ENCODE assay signal across 15 cellular contexts in genomic region chr12:48004941-48005749, GRCh38. TPM values are rescaled to one million over a fixed set of nuclear protein-coding genes. Genes with fewer than 3 reads are reported as not detected.
DNase-seq lines count a peak whose midpoint lies in the region; ATAC-seq and TF ChIP-seq lines count a peak whose summit lies in the region.
"Had no signal": no experiment of that assay in that cellular context is flagged by ENCODE, and none has a peak within 500 bp of the region (broad histone marks: within the 10 kb centered on the region; RNA-seq: fewer than 3 reads in every experiment).

No MANE protein-coding gene starts in this region.

- H3K9ac ChIP-seq in HUES6 (ENCODE audit: low read length): peak overlapping the region; percentile 14
- H3K9ac ChIP-seq: GM23248 had no signal

- H3K4me3 ChIP-seq in CD4-positive, CD25-positive, alpha-beta regulatory T cell (ENCODE audit: low read depth, low read length): no peak overlapping the region
- peak overlapping the region; percentile 60 for H3K4me3 ChIP-seq in HUES6 (ENCODE audit: low read depth, low read length)

- no peaks in the 10 kb centered on the region for H3K9me3 ChIP-seq in CD4-positive, CD25-positive, alpha-beta regulatory T cell (ENCODE audit: control insufficient read depth in 2 of 2, low read length in 2 of 2)
- H3K9me3 ChIP-seq in HUES6 (ENCODE audit: control insufficient read depth, insufficient read depth, low read depth, low read length): no peaks in the 10 kb centered on the region
- H3K9me3 ChIP-seq: sigmoid colon had no signal

- no peak overlapping the region for H3K27ac ChIP-seq in CD4-positive, CD25-positive, alpha-beta regulatory T cell (ENCODE audit: insufficient read depth, low read length, poor library complexity, severe bottlenecking)
- H3K27ac ChIP-seq in HUES6 (ENCODE audit: low read depth, low read length): no peak overlapping the region
- H3K27ac ChIP-seq: GM23248, sigmoid colon had no signal

- TF ChIP-seq CTCF in chondrocyte (IDR thresholded peaks at IDR 0.05) (no peak), natural killer cell (IDR thresholded peaks at IDR 0.05) (no peak)

- H3K36me3 ChIP-seq in CD4-positive, CD25-positive, alpha-beta regulatory T cell (ENCODE audit: control insufficient read depth, insufficient read depth, low read length): no peaks in the 10 kb centered on the region
- H3K36me3 ChIP-seq in HUES6 (ENCODE audit: control insufficient read depth, insufficient read depth, low read length): no peaks in the 10 kb centered on the region
- H3K36me3 ChIP-seq: sigmoid colon had no signal

- H3K27me3 ChIP-seq in CD4-positive, CD25-positive, alpha-beta regulatory T cell (ENCODE audit: control insufficient read depth, insufficient read depth, low read length): peaks cover 54% of the 10 kb centered on the region
- peaks cover 100% of the 10 kb centered on the region for H3K27me3 ChIP-seq in HUES6 (ENCODE audit: control insufficient read depth, insufficient read depth, low read length)

- H3K4me1 ChIP-seq in CD4-positive, CD25-positive, alpha-beta regulatory T cell (ENCODE audit: control insufficient read depth, insufficient read depth, low read length, poor library complexity, severe bottlenecking): peaks cover 37% of the 10 kb centered on the region
- H3K4me1 ChIP-seq in HUES6 (ENCODE audit: control insufficient read depth, insufficient read depth, low read length): peaks cover 39% of the 10 kb centered on the region

- intact Hi-C loops in natural killer cell (cut with micrococcal nuclease): no loop called here

- H3K27me3 Mint-ChIP-seq in CD4-positive, CD25-positive, alpha-beta regulatory T cell: peaks cover 94% of the 10 kb centered on the region
- H3K27me3 Mint-ChIP-seq in chondrocyte (ENCODE audit: low read depth): peaks cover 58% of the 10 kb centered on the region
- H3K27me3 Mint-ChIP-seq in natural killer cell (ENCODE audit: low read depth in 2 of 2): peaks cover 78 to 87% of the 10 kb centered on the region in 2 donors
- H3K27me3 Mint-ChIP-seq in stimulated activated memory B cell treated with anti-CD40 and anti-IgM and Interleukin-4, amounts not matched to agents 10 μg/mL and 1 μg/mL and 100 μg/mL, for 72 hours: peaks cover 85% of the 10 kb centered on the region

- H3K4me3 Mint-ChIP-seq in CD4-positive, CD25-positive, alpha-beta regulatory T cell: peak overlapping the region; percentile 77 to 96 (median 78)
- H3K4me3 Mint-ChIP-seq in chondrocyte (ENCODE audit: unreplicated experiment): peak overlapping the region; percentile 46
- peak overlapping the region; percentile 45 for H3K4me3 Mint-ChIP-seq in natural killer cell
- no peak overlapping the region for H3K4me3 Mint-ChIP-seq in stimulated activated memory B cell treated with anti-CD40 and anti-IgM and Interleukin-4, amounts not matched to agents 10 μg/mL and 1 μg/mL and 100 μg/mL, for 72 hours
- H3K4me3 Mint-ChIP-seq: activated naive CD4-positive, alpha-beta T cell treated with anti-CD3 and anti-CD28 coated beads for 36 hours; dendritic cell treated with granulocyte-macrophage colony-stimulating factor and Interleukin-4, amounts not matched to agents 40 ng/mL and 50 ng/mL, for 4 days had no signal

- DNase-seq in CD4-positive, CD25-positive, alpha-beta regulatory T cell: no peak
- DNase-seq in chondrocyte (ENCODE audit: low spot score) (no peak), natural killer cell (no peak), putamen (ENCODE audit: low spot score) (no peak), epidermal melanocyte (ENCODE audit: insufficient read length, low spot score) (no peak)
- DNase-seq: activated naive CD4-positive, alpha-beta T cell treated with anti-CD3 and anti-CD28 coated beads for 36 hours; COR-L47; GM23248; sigmoid colon had no signal

- H3K36me3 Mint-ChIP-seq in CD4-positive, CD25-positive, alpha-beta regulatory T cell: no peaks in the 10 kb centered on the region
- H3K36me3 Mint-ChIP-seq in chondrocyte (ENCODE audit: low read depth) (no peaks in the 10 kb centered on the region), natural killer cell (no peaks in the 10 kb centered on the region)
- H3K36me3 Mint-ChIP-seq in stimulated activated memory B cell treated with anti-CD40 and anti-IgM and Interleukin-4, amounts not matched to agents 10 μg/mL and 1 μg/mL and 100 μg/mL, for 72 hours: no peaks in the 10 kb centered on the region

- no peak for ATAC-seq in CD4-positive, CD25-positive, alpha-beta regulatory T cell (ENCODE audit: low read depth in 2 of 2)
- ATAC-seq in natural killer cell: no peak
- ATAC-seq in stimulated activated memory B cell treated with anti-CD40 and anti-IgM and Interleukin-4, amounts not matched to agents 10 μg/mL and 1 μg/mL and 100 μg/mL, for 72 hours: no peak
- ATAC-seq in HG03097 (IDR thresholded peaks at IDR 0.05; ENCODE audit: low FRiP score, unreplicated experiment): no peak

- H3K27ac Mint-ChIP-seq in CD4-positive, CD25-positive, alpha-beta regulatory T cell: no peak overlapping the region
- H3K27ac Mint-ChIP-seq in chondrocyte (ENCODE audit: unreplicated experiment) (no peak overlapping the region), natural killer cell (no peak overlapping the region)
- H3K27ac Mint-ChIP-seq in stimulated activated memory B cell treated with anti-CD40 and anti-IgM and Interleukin-4, amounts not matched to agents 10 μg/mL and 1 μg/mL and 100 μg/mL, for 72 hours: no peak overlapping the region
- H3K27ac Mint-ChIP-seq: activated naive CD4-positive, alpha-beta T cell treated with anti-CD3 and anti-CD28 coated beads for 36 hours; dendritic cell treated with granulocyte-macrophage colony-stimulating factor and Interleukin-4, amounts not matched to agents 40 ng/mL and 50 ng/mL, for 4 days had no signal

- peaks cover 11 to 39% (median 22%) of the 10 kb centered on the region in 4 donors for H3K4me1 Mint-ChIP-seq in CD4-positive, CD25-positive, alpha-beta regulatory T cell
- peaks cover 38% of the 10 kb centered on the region for H3K4me1 Mint-ChIP-seq in chondrocyte (ENCODE audit: low read depth)
- H3K4me1 Mint-ChIP-seq in natural killer cell: peaks cover 14 to 15% of the 10 kb centered on the region in 2 donors
- peaks cover 33% of the 10 kb centered on the region for H3K4me1 Mint-ChIP-seq in stimulated activated memory B cell treated with anti-CD40 and anti-IgM and Interleukin-4, amounts not matched to agents 10 μg/mL and 1 μg/mL and 100 μg/mL, for 72 hours

- peaks cover 0 to 2% (median 0%) of the 10 kb centered on the region in 7 donors for H3K9me3 Mint-ChIP-seq in CD4-positive, CD25-positive, alpha-beta regulatory T cell
- H3K9me3 Mint-ChIP-seq in chondrocyte (ENCODE audit: low read depth) (no peaks in the 10 kb centered on the region), natural killer cell (no peaks in the 10 kb centered on the region)
- H3K9me3 Mint-ChIP-seq in stimulated activated memory B cell treated with anti-CD40 and anti-IgM and Interleukin-4, amounts not matched to agents 10 μg/mL and 1 μg/mL and 100 μg/mL, for 72 hours: no peaks in the 10 kb centered on the region
- H3K9me3 Mint-ChIP-seq: activated naive CD4-positive, alpha-beta T cell treated with anti-CD3 and anti-CD28 coated beads for 36 hours; dendritic cell treated with granulocyte-macrophage colony-stimulating factor and Interleukin-4, amounts not matched to agents 40 ng/mL and 50 ng/mL, for 4 days had no signal

RNA-seq across cellular contexts. Expression of gene COL2A1, which starts 0.9 kb away (rescaled TPM):
- not detected for total RNA-seq in CD4-positive, CD25-positive, alpha-beta regulatory T cell
- polyA plus RNA-seq in CD4-positive, CD25-positive, alpha-beta regulatory T cell: not detected
- total RNA-seq in chondrocyte (2.0 to 47.7 TPM (median 35.6 TPM) in 3 replicates), natural killer cell (not detected)
- total RNA-seq: activated naive CD4-positive, alpha-beta T cell treated with anti-CD3 and anti-CD28 coated beads for 36 hours; glomerular endothelial cell; GM23248; sigmoid colon; ureter had no signal
- polyA plus RNA-seq: GM23248 had no signal

RNA-seq across cellular contexts. Expression of gene TMEM106C, which starts 41.7 kb away (rescaled TPM):
- total RNA-seq in CD4-positive, CD25-positive, alpha-beta regulatory T cell: 26.4 TPM
- polyA plus RNA-seq in CD4-positive, CD25-positive, alpha-beta regulatory T cell: 10 to 100 TPM; 54.1 to 74.8 (median 68.8) TPM
- total RNA-seq in chondrocyte (54.3 to 60.1 TPM (median 54.8 TPM) in 3 replicates), natural killer cell (10 to 100 TPM; 19.1 to 26.2 (median 22.5) TPM)
